ENCODE assay signal across 8 cellular contexts in genomic region chr2:26068602-26069298, GRCh38. TPM values are rescaled to one million over a fixed set of nuclear protein-coding genes. Genes with fewer than 3 reads are reported as not detected.
DNase-seq lines count a peak whose midpoint lies in the region; TF ChIP-seq lines count a peak whose summit lies in the region.

No MANE protein-coding gene starts in this region.

- WGBS in GM23248 (ENCODE audit: low coverage in 1 of 2, low lambda C conversion rate in 2 of 2, missing lambda C conversion rate in 2 of 2), 2 experiments, result 1 to 3% methylated on average over 4 of the region's 4 CpGs

- peak overlapping the region; percentile 60 for H3K27ac ChIP-seq in GM23248
- peak overlapping the region; percentile 76 for H3K27ac ChIP-seq in Karpas-422 (ENCODE audit: low read length)

- H3K36me3 ChIP-seq in GM23248 (ENCODE audit: low read depth) (peaks cover 6% of the 10 kb centered on the region; the same call in 1 of the 2 replicates), Karpas-422 (ENCODE audit: insufficient read depth, low read length) (peaks cover 4% of the 10 kb centered on the region)

- H3K4me1 ChIP-seq in GM23248 (ENCODE audit: insufficient read depth) (peaks cover 22% of the 10 kb centered on the region), Karpas-422 (ENCODE audit: low read length) (peaks cover 20% of the 10 kb centered on the region)

- no peak for TF ChIP-seq CTCF in fibroblast of pulmonary artery (IDR thresholded peaks at IDR 0.05; ENCODE audit: low read length, missing control alignments)

- H3K27me3 ChIP-seq in GM23248 (replicated peaks; ENCODE audit: insufficient read depth) (no peaks in the 10 kb centered on the region), Karpas-422 (ENCODE audit: low read length) (no peaks in the 10 kb centered on the region)

- in situ Hi-C loops in GM23248 (cut with MboI), result no loop called here

- H3K9me2 ChIP-seq in GM23248 (ENCODE audit: insufficient read depth) (no peaks in the 10 kb centered on the region), Karpas-422 (replicated peaks; ENCODE audit: insufficient read depth, low read length) (no peaks in the 10 kb centered on the region)

- H3K4me3 ChIP-seq in GM23248 (peak overlapping the region; percentile 46), Karpas-422 (ENCODE audit: low read length) (no peak overlapping the region), fibroblast of pulmonary artery (replicated peaks; ENCODE audit: low read depth, low read length) (no peak overlapping the region)

- H3K9me3 ChIP-seq in GM23248 (ENCODE audit: low read depth) (no peaks in the 10 kb centered on the region), Karpas-422 (ENCODE audit: low read length) (no peaks in the 10 kb centered on the region)

- DNase-seq in NCI-H446 treated with DMSO at 0.1 percent for 48 hours (lab: John Stamatoyannopoulos, UW) (peak; percentile 7), NCI-H446 (lab: John Stamatoyannopoulos, UW) (no peak), GM23248 (peak; percentile 91), Karpas-422 (peak; percentile 61), fibroblast of pulmonary artery (ENCODE audit: low read depth) (peak; percentile 86), NCI-H2029 (lab: John Stamatoyannopoulos, UW) (no peak)
- peak; percentile 57 for DNase-seq in activated CD4-positive, alpha-beta T cell treated with anti-CD3 and anti-CD28 coated beads for 48 hours
- peak in 3 of 4 experiments; percentile 11 to 24 (median 14) for DNase-seq in stimulated activated CD4-positive, alpha-beta T cell treated with anti-CD3 and anti-CD28 coated beads, Interleukin-1b, Interleukin-23, amount 100 ng/mL, for 24 hours (ENCODE audit: low read depth in 4 of 4, low spot score in 1 of 4)

- H4K20me1 ChIP-seq in GM23248 (ENCODE audit: insufficient read depth), result peaks cover 13% of the 10 kb centered on the region; the same call in 1 of the 2 replicates
- H4K20me1 ChIP-seq in Karpas-422 (ENCODE audit: insufficient read depth, low read depth, low read length), result peaks cover 6% of the 10 kb centered on the region; the same call in 1 of the 2 replicates

- peaks cover 47% of the 10 kb centered on the region for H3F3A ChIP-seq in GM23248 (ENCODE audit: insufficient read depth)

- H3K4me2 ChIP-seq in GM23248 (ENCODE audit: unreplicated experiment) (peak overlapping the region; percentile 84), Karpas-422 (ENCODE audit: low read depth, low read length, poor library complexity, severe bottlenecking) (peak overlapping the region; percentile 32)

- no peak overlapping the region for H2AFZ ChIP-seq in GM23248
- no peak overlapping the region for H2AFZ ChIP-seq in Karpas-422 (ENCODE audit: low read length)

- H3K79me2 ChIP-seq in GM23248 (ENCODE audit: insufficient read depth), result peaks cover 98% of the 10 kb centered on the region
- peaks cover 97% of the 10 kb centered on the region for H3K79me2 ChIP-seq in Karpas-422 (ENCODE audit: low read length)

- H3K9ac ChIP-seq in GM23248, result peak overlapping the region; percentile 31
- no peak overlapping the region for H3K9ac ChIP-seq in Karpas-422 (ENCODE audit: low read length)

RNA-seq across cellular contexts. Expression of gene RAB10, which starts 34.9 kb away (rescaled TPM):
- total RNA-seq in GM23248 (2014; rRNA removed; shearing (Covaris generic)), result 86.7 and 97.4 TPM in 2 replicates
- polyA plus RNA-seq in GM23248 (2016; fragmentation: Nextera tagmentation; extraction: Ambion mirVana), result 147 and 151 TPM in 2 replicates
- 67.9 and 104 TPM in 2 replicates for total RNA-seq in Karpas-422 (2014; rRNA removed; shearing (Covaris generic); ENCODE audit: low replicate concordance)

Comparison
In these comparisons a context has a peak if more than half of its experiments do, and no peak if none do; other contexts are left out.
1. DNase-seq: peak in NCI-H446 treated with DMSO at 0.1 percent for 48 hours (single experiment), GM23248 (single experiment), Karpas-422 (single experiment), activated CD4-positive, alpha-beta T cell treated with anti-CD3 and anti-CD28 coated beads for 48 hours (single experiment), fibroblast of pulmonary artery (single experiment) and stimulated activated CD4-positive, alpha-beta T cell treated with anti-CD3 and anti-CD28 coated beads, Interleukin-1b, Interleukin-23, amount 100 ng/mL, for 24 hours (3 of 4); none in NCI-H446 (0 of 2) and NCI-H2029 (single experiment).